In the genomic region with DNA sequence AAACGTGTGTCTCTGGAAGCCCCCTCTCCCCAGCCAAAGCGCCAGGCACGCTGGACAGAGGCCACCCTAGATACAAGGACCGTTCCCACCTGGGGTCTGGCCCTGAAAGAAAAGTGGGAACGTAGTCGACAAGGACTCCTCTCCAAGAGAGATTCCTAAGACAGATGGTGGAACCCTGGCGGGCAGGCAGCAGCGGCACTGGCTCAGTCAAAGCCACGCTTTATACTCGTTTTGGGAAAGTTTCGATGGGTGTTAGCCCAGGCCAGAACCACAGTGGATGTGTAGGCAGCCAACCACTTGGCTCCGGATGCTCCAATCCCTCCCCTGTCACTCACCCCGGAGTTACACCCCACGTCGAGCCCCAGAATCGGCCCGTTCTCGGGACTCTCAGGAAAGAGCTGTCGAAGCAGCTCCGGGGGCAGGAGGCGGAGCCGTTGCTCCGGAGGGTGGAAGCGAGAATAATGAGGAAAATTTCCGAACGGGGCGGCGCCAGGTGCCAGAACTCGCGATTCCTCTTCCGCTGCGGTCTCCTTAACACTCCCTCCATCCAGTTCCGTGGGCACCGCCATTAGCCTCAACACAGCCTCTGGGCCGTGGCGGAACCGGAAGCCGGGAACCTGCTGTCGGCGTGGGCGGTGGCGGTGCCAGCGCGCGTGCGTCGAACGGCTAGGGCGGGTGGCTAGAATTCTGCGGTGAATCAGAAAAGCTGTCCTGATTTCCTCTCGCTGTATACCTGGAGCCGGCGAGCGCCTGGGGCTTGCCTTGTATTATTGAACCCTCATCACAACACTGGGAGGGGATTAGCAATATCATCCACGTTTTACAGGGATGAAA, we compare ENCODE assay signal across 1 cellular context.
TF ChIP-seq lines count a peak whose summit lies in the region.

Gene BCDIN3D (minus strand): TSS at position 588 of the 834 bp plus-strand sequence. CDS start 19 bp downstream, at position 569.

TF ChIP-seq in HepG2, 621 proteins besides CTCF, POLR2A, EP300 and RAD21 (continued from another document and continues in another):
- TF ChIP-seq ZNF34 (CRISPR knock-in tag; IDR thresholded peaks at IDR 0.05; ENCODE audit: borderline replicate concordance) (no peak), PHF20 (CRISPR knock-in tag; IDR thresholded peaks at IDR 0.05) (peak; percentile 87), ZNF3 (CRISPR knock-in tag; IDR thresholded peaks at IDR 0.05) (no peak), ZNF619 (CRISPR knock-in tag; IDR thresholded peaks at IDR 0.05) (no peak; the same call in 1 of the 2 replicates), UBTF (CRISPR knock-in tag; IDR thresholded peaks at IDR 0.05) (peak; percentile 62), SRY (CRISPR knock-in tag; IDR thresholded peaks at IDR 0.05) (no peak), MATR3 (CRISPR knock-in tag; IDR thresholded peaks at IDR 0.05) (no peak), ZNF547 (CRISPR knock-in tag; IDR thresholded peaks at IDR 0.05) (no peak), ZNF747 (CRISPR knock-in tag; IDR thresholded peaks at IDR 0.05; ENCODE audit: borderline replicate concordance) (peak; percentile 81; the same call in 1 of the 2 replicates), HOXA5 (CRISPR knock-in tag; IDR thresholded peaks at IDR 0.05) (peak; percentile 87; the same call in 1 of the 2 replicates), MTA3 (CRISPR knock-in tag; IDR thresholded peaks at IDR 0.05) (no peak), GPBP1L1 (CRISPR knock-in tag; IDR thresholded peaks at IDR 0.05) (no peak), DZIP1 (CRISPR knock-in tag; IDR thresholded peaks at IDR 0.05) (0 out of 2 replicates have a peak, but pooled peaks have one; percentile 33), TARDBP (CRISPR knock-in tag; IDR thresholded peaks at IDR 0.05) (no peak), STAG1 (CRISPR knock-in tag; IDR thresholded peaks at IDR 0.05) (no peak), NONO (IDR thresholded peaks at IDR 0.05) (no peak), NONO (CRISPR knock-in tag; conservative IDR thresholded peaks at IDR 0.05) (no peak), ZNF720 (CRISPR knock-in tag; IDR thresholded peaks at IDR 0.05) (no peak), NCOA2 (CRISPR knock-in tag; IDR thresholded peaks at IDR 0.05) (0 out of 2 replicates have a peak, but pooled peaks have one; percentile 13), CSRNP2 (CRISPR knock-in tag; conservative IDR thresholded peaks at IDR 0.05; ENCODE audit: low read depth) (no peak), IRF2 (CRISPR knock-in tag; IDR thresholded peaks at IDR 0.05) (peak; percentile 72; the same call in 1 of the 2 replicates), USF2 (IDR thresholded peaks at IDR 0.05; ENCODE audit: low read depth, low read length) (no peak), USF2 (CRISPR knock-in tag; IDR thresholded peaks at IDR 0.05; ENCODE audit: borderline replicate concordance) (no peak; the same call in 1 of the 2 replicates), PHF21A (CRISPR knock-in tag; IDR thresholded peaks at IDR 0.05) (peak; percentile 74), ZNF740 (CRISPR knock-in tag; IDR thresholded peaks at IDR 0.05) (peak; percentile 33; the same call in 1 of the 2 replicates), ZNF451 (CRISPR knock-in tag; IDR thresholded peaks at IDR 0.05) (no peak)
- TF ChIP-seq, protein P1, sequence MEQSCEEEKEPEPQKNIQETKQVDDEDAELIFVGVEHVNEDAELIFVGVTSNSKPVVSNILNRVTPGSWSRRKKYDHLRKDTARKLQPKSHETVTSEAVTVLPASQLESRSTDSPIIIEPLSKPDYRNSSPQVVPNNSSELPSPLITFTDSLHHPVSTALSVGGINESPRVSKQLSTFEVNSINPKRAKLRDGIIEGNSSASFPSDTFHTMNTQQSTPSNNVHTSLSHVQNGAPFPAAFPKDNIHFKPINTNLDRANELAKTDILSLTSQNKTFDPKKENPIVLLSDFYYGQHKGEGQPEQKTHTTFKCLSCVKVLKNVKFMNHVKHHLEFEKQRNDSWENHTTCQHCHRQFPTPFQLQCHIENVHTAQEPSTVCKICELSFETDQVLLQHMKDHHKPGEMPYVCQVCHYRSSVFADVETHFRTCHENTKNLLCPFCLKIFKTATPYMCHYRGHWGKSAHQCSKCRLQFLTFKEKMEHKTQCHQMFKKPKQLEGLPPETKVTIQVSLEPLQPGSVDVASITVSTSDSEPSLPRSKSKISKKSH (CRISPR knock-in tag; IDR thresholded peaks at IDR 0.05; ENCODE audit: borderline replicate concordance), result peak; percentile 76; the same call in 1 of the 2 replicates
- TF ChIP-seq, protein P2, sequence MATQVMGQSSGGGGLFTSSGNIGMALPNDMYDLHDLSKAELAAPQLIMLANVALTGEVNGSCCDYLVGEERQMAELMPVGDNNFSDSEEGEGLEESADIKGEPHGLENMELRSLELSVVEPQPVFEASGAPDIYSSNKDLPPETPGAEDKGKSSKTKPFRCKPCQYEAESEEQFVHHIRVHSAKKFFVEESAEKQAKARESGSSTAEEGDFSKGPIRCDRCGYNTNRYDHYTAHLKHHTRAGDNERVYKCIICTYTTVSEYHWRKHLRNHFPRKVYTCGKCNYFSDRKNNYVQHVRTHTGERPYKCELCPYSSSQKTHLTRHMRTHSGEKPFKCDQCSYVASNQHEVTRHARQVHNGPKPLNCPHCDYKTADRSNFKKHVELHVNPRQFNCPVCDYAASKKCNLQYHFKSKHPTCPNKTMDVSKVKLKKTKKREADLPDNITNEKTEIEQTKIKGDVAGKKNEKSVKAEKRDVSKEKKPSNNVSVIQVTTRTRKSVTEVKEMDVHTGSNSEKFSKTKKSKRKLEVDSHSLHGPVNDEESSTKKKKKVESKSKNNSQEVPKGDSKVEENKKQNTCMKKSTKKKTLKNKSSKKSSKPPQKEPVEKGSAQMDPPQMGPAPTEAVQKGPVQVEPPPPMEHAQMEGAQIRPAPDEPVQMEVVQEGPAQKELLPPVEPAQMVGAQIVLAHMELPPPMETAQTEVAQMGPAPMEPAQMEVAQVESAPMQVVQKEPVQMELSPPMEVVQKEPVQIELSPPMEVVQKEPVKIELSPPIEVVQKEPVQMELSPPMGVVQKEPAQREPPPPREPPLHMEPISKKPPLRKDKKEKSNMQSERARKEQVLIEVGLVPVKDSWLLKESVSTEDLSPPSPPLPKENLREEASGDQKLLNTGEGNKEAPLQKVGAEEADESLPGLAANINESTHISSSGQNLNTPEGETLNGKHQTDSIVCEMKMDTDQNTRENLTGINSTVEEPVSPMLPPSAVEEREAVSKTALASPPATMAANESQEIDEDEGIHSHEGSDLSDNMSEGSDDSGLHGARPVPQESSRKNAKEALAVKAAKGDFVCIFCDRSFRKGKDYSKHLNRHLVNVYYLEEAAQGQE (IDR thresholded peaks at IDR 0.05; ENCODE audit: borderline replicate concordance in 1 of 2, low read depth in 1 of 2, low read length in 2 of 2), result peak in 1 of 2 experiments; percentile 59; a peak in 3 of 4 replicates
- TF ChIP-seq, protein P3, sequence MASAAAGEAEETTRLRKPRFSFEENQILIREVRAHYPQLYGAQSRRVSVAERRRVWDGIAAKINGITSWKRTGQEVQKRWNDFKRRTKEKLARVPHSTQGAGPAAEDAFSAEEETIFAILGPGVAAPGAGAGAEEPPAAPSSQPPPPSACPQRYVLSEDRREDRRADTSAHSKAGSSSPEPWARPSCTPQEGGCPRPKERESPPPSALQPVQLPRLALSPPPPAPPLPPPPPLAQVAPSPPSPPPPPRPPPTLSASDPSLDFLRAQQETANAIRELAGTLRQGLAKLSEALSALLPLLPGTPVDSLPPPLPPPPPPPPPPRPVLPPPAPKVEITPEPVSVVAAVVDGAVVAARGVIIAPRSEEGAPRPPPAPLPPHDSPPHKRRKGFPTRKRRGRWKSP (CRISPR knock-in tag; IDR thresholded peaks at IDR 0.05), result peak; percentile 49; the same call in 1 of the 2 replicates
